In genomic region chr16:50245417-50246298, GRCh38 we compare ENCODE assay signal across 8 cellular contexts. TPM values are rescaled to one million over a fixed set of nuclear protein-coding genes. Genes with fewer than 3 reads are reported as not detected.
DNase-seq lines count a peak whose midpoint lies in the region; ATAC-seq and TF ChIP-seq lines count a peak whose summit lies in the region.

No MANE protein-coding gene starts in this region.

- no peaks in the 10 kb centered on the region for H4K20me1 ChIP-seq in OCI-LY1 (ENCODE audit: insufficient read depth, low read length)

- peak; percentile 71 for ATAC-seq in HG02884 (IDR thresholded peaks at IDR 0.05; ENCODE audit: unreplicated experiment)
- peak; percentile 57 for ATAC-seq in aorta (ENCODE audit: low FRiP score)

- no peak overlapping the region; the same call in 1 of the 2 replicates for H3K9ac ChIP-seq in OCI-LY1 (ENCODE audit: low read length)

- H3F3A ChIP-seq in OCI-LY1 (ENCODE audit: insufficient read depth, low read length), result no peaks in the 10 kb centered on the region

- DNase-seq in NCI-H82 (lab: John Stamatoyannopoulos, UW) (peak; percentile 60), NCI-H82 treated with DMSO at 0.1 percent for 48 hours (lab: John Stamatoyannopoulos, UW; ENCODE audit: unreplicated experiment) (no peak), germinal center (ENCODE audit: low spot score) (peak; percentile 75), ovary (peak; percentile 60 to 75 (median 70)), aorta (peak; percentile 68 to 86)
- peak; percentile 51 for DNase-seq in activated T-helper 9 cell treated with anti-CD3 and anti-CD28 coated beads, Interleukin-2, amount 50 U/mL, for 16 hours (ENCODE audit: low read depth)

- TF ChIP-seq CTCF in OCI-LY1 (IDR thresholded peaks at IDR 0.05; ENCODE audit: low read length), result no peak
- TF ChIP-seq CTCF in ovary (IDR thresholded peaks at IDR 0.05), result no peak

- no peak overlapping the region for H2AFZ ChIP-seq in OCI-LY1 (ENCODE audit: low read length)

- H3K9me3 ChIP-seq in OCI-LY1 (ENCODE audit: low read length) (no peaks in the 10 kb centered on the region), ovary (no peaks in the 10 kb centered on the region), aorta (ENCODE audit: control insufficient read depth, low read length) (no peaks in the 10 kb centered on the region)

- TF ChIP-seq POLR2A in ovary (IDR thresholded peaks at IDR 0.05), result no peak

- peak overlapping the region; percentile 59 for H3K4me3 ChIP-seq in OCI-LY1 (ENCODE audit: low read depth, low read length, poor library complexity, severe bottlenecking)
- H3K4me3 ChIP-seq in ovary, result peak overlapping the region; percentile 43
- H3K4me3 ChIP-seq in aorta (ENCODE audit: low read length in 2 of 2), result peak overlapping the region; percentile 70 to 90

- no peaks in the 10 kb centered on the region for H3K9me2 ChIP-seq in OCI-LY1 (ENCODE audit: low read depth, low read length)

- no peak for TF ChIP-seq EP300 in ovary (IDR thresholded peaks at IDR 0.05)

- no peaks in the 10 kb centered on the region for H3K79me2 ChIP-seq in OCI-LY1 (ENCODE audit: insufficient read depth, low read length)

- H3K4me1 ChIP-seq in OCI-LY1 (ENCODE audit: insufficient read depth, low read length, severe bottlenecking) (peaks cover 17% of the 10 kb centered on the region), ovary (ENCODE audit: insufficient read depth) (peaks cover 14% of the 10 kb centered on the region), aorta (ENCODE audit: control insufficient read depth in 1 of 2, insufficient read depth in 2 of 2, low read length in 2 of 2) (no peaks in the 10 kb centered on the region)

- H3K27ac ChIP-seq in OCI-LY1 (ENCODE audit: low read depth, low read length, poor library complexity, severe bottlenecking), result no peak overlapping the region
- H3K27ac ChIP-seq in ovary, result peak overlapping the region; percentile 65 to 79
- H3K27ac ChIP-seq in aorta (ENCODE audit: low read depth in 1 of 2, low read length in 2 of 2), result no peak overlapping the region

- H3K36me3 ChIP-seq in OCI-LY1 (ENCODE audit: insufficient read depth, low read length) (no peaks in the 10 kb centered on the region), ovary (no peaks in the 10 kb centered on the region), aorta (ENCODE audit: control insufficient read depth in 1 of 2, insufficient read depth in 2 of 2, low read length in 1 of 2) (no peaks in the 10 kb centered on the region)

- intact Hi-C loops in ovary (cut with DNase I) (loop anchor here in 1 of 4 donors (10.0 kb wide), 1 partner anchor 109 kb away; no protein-coding TSS in a partner anchor), aorta (cut with DNase I) (loop anchor here (10.0 kb wide), 2 partner anchors 119 to 419 kb away; partner anchors contain the start of gene BRD7 (in 2 of the 2))

- H3K27me3 ChIP-seq in OCI-LY1 (ENCODE audit: insufficient read depth, low read length), result peaks cover 6% of the 10 kb centered on the region; the same call in 1 of the 2 replicates
- H3K27me3 ChIP-seq in ovary, result no peaks in the 10 kb centered on the region
- no peaks in the 10 kb centered on the region for H3K27me3 ChIP-seq in aorta (ENCODE audit: control insufficient read depth in 1 of 2, insufficient read depth in 2 of 2, low read length in 1 of 2)

- peak overlapping the region; percentile 80 for H3K4me2 ChIP-seq in OCI-LY1 (ENCODE audit: low read length)

- 1 to 4% (median 1%) methylated on average over 5 to 72 of the region's 74 CpGs for WGBS in ovary, 3 donors
- 1% methylated on average over 27 to 74 of the region's 74 CpGs for WGBS in aorta, 2 donors

RNA-seq across cellular contexts. Expression of gene ADCY7, which starts 20.7 kb away (rescaled TPM):
- 10 to 100 TPM; 23.4 to 78.9 (median 39.5) TPM for total RNA-seq in ovary
- 10 to 100 TPM; 10.2 to 10.7 TPM for polyA plus RNA-seq in ovary
- total RNA-seq in aorta, result 10 to 100 TPM; 32.7 to 75.8 TPM
- 1 to 10 TPM; 4.0 to 7.8 TPM for polyA plus RNA-seq in aorta

Comparison
In these comparisons a context has a peak if more than half of its experiments do, and no peak if none do; other contexts are left out.
1. H3K27ac ChIP-seq: peak in ovary (2 of 2); none in OCI-LY1 (single experiment) and aorta (0 of 2).
2. Peak in every context shown above with its lines, with median percentiles within 50 percentile points of each other: H3K4me3 ChIP-seq.